ENCODE assay signal across 8 cellular contexts in the genomic region with DNA sequence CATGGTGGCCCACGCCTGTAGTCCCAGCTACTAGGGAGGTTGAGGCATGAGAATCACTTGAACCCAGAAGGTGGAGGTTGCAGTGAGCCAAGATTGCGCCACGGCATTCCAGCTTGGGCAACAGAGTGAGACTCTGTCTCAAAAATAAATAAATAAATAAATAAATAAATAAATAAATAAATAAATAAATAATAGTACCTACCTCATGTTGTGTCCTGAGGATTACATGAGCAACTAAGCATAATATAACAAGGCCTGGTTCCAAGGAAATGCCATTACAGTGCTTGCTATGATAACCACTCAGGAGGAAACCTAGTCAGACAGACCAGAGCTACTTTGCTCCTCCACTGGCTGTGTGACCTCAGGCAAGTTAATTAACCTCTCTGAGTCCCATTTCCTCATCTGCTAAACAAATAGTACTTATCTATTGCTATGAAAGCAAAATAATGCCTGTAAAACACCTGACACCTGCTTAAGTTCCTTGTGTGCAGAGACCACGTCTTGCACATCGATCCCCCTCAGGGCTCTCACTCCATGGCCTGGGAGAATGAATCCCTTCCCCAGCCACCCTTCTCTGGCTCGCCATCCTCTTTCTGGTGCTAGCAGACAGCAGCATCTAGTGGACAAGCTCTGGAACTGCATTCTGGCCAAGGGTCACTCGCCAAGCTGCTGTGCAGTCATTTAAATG. TPM values are rescaled to one million over a fixed set of nuclear protein-coding genes. Genes with fewer than 3 reads are reported as not detected.
DNase-seq lines count a peak whose midpoint lies in the region; ATAC-seq and TF ChIP-seq lines count a peak whose summit lies in the region.

No MANE protein-coding gene starts in this region.

- CTCF ChIA-PET in MCF 10A (lab: Yijun Ruan, JAX), result interaction anchor here (0.6 to 8.0 kb wide), 28 partner anchors 9 to 745 kb away, joined by 3 to 73 read pairs (median 5); no protein-coding TSS in a partner anchor

- no peaks in the 10 kb centered on the region for H3K9me3 Mint-ChIP-seq in MCF 10A (ENCODE audit: unreplicated experiment)

- TF ChIP-seq CTCF in MCF 10A (IDR thresholded peaks at IDR 0.05; ENCODE audit: unreplicated experiment), result peak; percentile 99

- peaks cover 6% of the 10 kb centered on the region for H3K4me1 Mint-ChIP-seq in MCF 10A (ENCODE audit: insufficient read depth, unreplicated experiment)

- H3K36me3 Mint-ChIP-seq in MCF 10A (ENCODE audit: insufficient read depth, unreplicated experiment), result no peaks in the 10 kb centered on the region

- peaks cover 19% of the 10 kb centered on the region for H3K27me3 Mint-ChIP-seq in MCF 10A (ENCODE audit: insufficient read depth, unreplicated experiment)

- no peak for ATAC-seq in HG02885 (IDR thresholded peaks at IDR 0.05; ENCODE audit: poor library complexity, unreplicated experiment)

- H3K27ac Mint-ChIP-seq in MCF 10A (ENCODE audit: low read depth, unreplicated experiment), result no peak overlapping the region

- POLR2A ChIA-PET in MCF 10A (lab: Yijun Ruan, JAX), result interaction anchor here (0.7 to 1.9 kb wide), 8 partner anchors 10 to 175 kb away, joined by 3 to 9 read pairs (median 4); a partner anchor contains a TSS

- BruUV-seq in MCF 10A (replicated peaks; lab: Mats Ljungman, UMichigan), result no TSS peak

- intact Hi-C loops in MCF 10A (cut with micrococcal nuclease), result loop anchor here (1.0 kb wide), 4 partner anchors 83 to 244 kb away; no protein-coding TSS in a partner anchor

- DNase-seq in SIG-M5 treated with dmso at 0.1 percent for 504 hours (lab: John Stamatoyannopoulos, UW; ENCODE audit: unreplicated experiment), result peak; percentile 66
- DNase-seq in SIG-M5 (lab: John Stamatoyannopoulos, UW), result no peak
- peak; percentile 41 to 58 for DNase-seq in NCI-H1930 (lab: John Stamatoyannopoulos, UW)
- peak; percentile 31 for DNase-seq in T1000 (lab: John Stamatoyannopoulos, UW)
- peak; percentile 77 for DNase-seq in MCF 10A (ENCODE audit: unreplicated experiment)
- DNase-seq in inferior parietal cortex (ENCODE audit: extremely low spot score), result peak; percentile 82
- DNase-seq in stimulated activated CD4-positive, alpha-beta T cell treated with anti-CD3 and anti-CD28 coated beads, Interleukin-12 subunit alpha, Interleukin-12 subunit beta, amount 100 ng/mL, for 24 hours (ENCODE audit: low read depth in 2 of 2), result peak; percentile 23 to 42

- H3K4me3 Mint-ChIP-seq in MCF 10A (ENCODE audit: unreplicated experiment), result no peak overlapping the region

RNA-seq across cellular contexts. Expression of a gene that starts 7.5 kb away (rescaled TPM):
- 3.4 and 3.6 TPM in 2 replicates for total RNA-seq in MCF 10A (2022)

RNA-seq across cellular contexts. Expression of a gene that starts 37.8 kb away (rescaled TPM):
- 59.6 and 65.3 TPM in 2 replicates for total RNA-seq in MCF 10A (2022)
